14 cellular contexts compared by ENCODE assay signal in the genomic region with DNA sequence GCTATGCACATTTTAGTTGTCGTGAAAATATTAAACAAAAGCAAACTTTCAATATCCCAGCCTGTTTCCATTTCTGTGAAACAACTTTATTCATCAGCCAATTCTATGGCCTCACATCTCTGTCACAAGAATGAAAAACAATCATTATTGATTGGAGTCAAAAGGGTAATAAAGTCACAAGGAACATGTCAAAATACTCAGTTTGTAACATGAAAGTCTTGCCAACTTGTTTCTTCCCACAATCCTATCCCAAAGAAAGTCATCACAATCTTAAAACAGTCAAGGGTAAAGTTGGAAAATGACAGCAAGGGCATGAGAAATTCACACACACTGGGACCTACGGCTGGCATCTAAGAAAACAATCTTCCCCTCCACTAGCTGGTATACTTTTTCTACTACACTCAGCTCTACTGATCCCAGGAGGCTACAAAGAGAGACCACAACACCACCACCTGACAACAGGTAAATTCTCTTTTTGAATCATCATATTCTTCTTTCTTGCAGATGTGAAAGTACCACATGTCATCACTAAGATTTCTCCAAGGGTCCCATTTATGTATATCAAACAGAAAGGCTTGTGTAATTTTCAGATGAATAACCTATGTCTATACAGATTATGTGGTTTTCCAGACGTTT. TPM values are rescaled to one million over a fixed set of nuclear protein-coding genes. Genes with fewer than 3 reads are reported as not detected.
DNase-seq lines count a peak whose midpoint lies in the region; ATAC-seq and TF ChIP-seq lines count a peak whose summit lies in the region.
"Had no signal": no experiment of that assay in that cellular context is flagged by ENCODE, and none has a peak within 500 bp of the region (broad histone marks: within the 10 kb centered on the region; RNA-seq: fewer than 3 reads in every experiment).

No MANE protein-coding gene starts in this region.

- no peaks in the 10 kb centered on the region for H4K20me1 ChIP-seq in hepatocyte (ENCODE audit: insufficient read depth, poor library complexity, severe bottlenecking)

- DNase-seq in hepatocyte (ENCODE audit: low spot score) (no peak), dedifferentiated amniotic fluid mesenchymal stem cell (ENCODE audit: extremely low spot score) (no peak), left lobe of liver (ENCODE audit: low spot score) (no peak)
- DNase-seq: DND-41, NCI-H1417 treated with DMSO at 0.1 percent for 48 hours, SJCRH30 had no signal

- peak overlapping the region; percentile 30 for H3K27ac ChIP-seq in VCaP
- peak overlapping the region; percentile 10 for H3K27ac ChIP-seq in hepatocyte
- H3K27ac ChIP-seq in skeletal muscle tissue (ENCODE audit: low read depth, low read length), result peak overlapping the region; percentile 45
- H3K27ac ChIP-seq: BLaER1 treated with 17β-estradiol and CSF1 and Interleukin-3, amounts not matched to agents 10 nM and 100 nM; HL-60; neural progenitor cell; SJCRH30 had no signal

- WGBS in hepatocyte (ENCODE audit: low lambda C conversion rate, missing lambda C conversion rate), result 87% methylated on average over 3 of the region's 3 CpGs

- no peak overlapping the region for H2AFZ ChIP-seq in hepatocyte
- H2AFZ ChIP-seq: neural progenitor cell had no signal

- H3K4me2 ChIP-seq in hepatocyte, result no peak overlapping the region
- H3K4me2 ChIP-seq: BLaER1 treated with 17β-estradiol and CSF1 and Interleukin-3, amounts not matched to agents 10 nM and 100 nM; neural progenitor cell had no signal

- no peak overlapping the region for H3K9ac ChIP-seq in skeletal muscle tissue (ENCODE audit: low read depth in 1 of 3, low read length in 3 of 3)
- H3K9ac ChIP-seq: BLaER1 treated with 17β-estradiol and CSF1 and Interleukin-3, amounts not matched to agents 10 nM and 100 nM; neural progenitor cell had no signal

- H3K4me3 ChIP-seq in hepatocyte, result no peak overlapping the region
- no peak overlapping the region for H3K4me3 ChIP-seq in skeletal muscle tissue (ENCODE audit: low read length in 3 of 3)
- H3K4me3 ChIP-seq: BLaER1 treated with 17β-estradiol and CSF1 and Interleukin-3, amounts not matched to agents 10 nM and 100 nM; neural progenitor cell; SJCRH30 had no signal

- ATAC-seq in GM18868 (IDR thresholded peaks at IDR 0.05; ENCODE audit: unreplicated experiment), result peak; percentile 68
- no peak for ATAC-seq in GM19455 (IDR thresholded peaks at IDR 0.05; ENCODE audit: unreplicated experiment)
- no peak for ATAC-seq in HG02981 (IDR thresholded peaks at IDR 0.05; ENCODE audit: unreplicated experiment)
- no peak for ATAC-seq in left lobe of liver

- H3K9me2 ChIP-seq in hepatocyte (replicated peaks; ENCODE audit: insufficient read depth), result no peaks in the 10 kb centered on the region

- H3K27me3 ChIP-seq in hepatocyte, result no peaks in the 10 kb centered on the region
- H3K27me3 ChIP-seq in skeletal muscle tissue (ENCODE audit: control insufficient read depth in 3 of 3, insufficient read depth in 3 of 3, low read length in 3 of 3), result no peaks in the 10 kb centered on the region
- H3K27me3 ChIP-seq: BLaER1 treated with 17β-estradiol and CSF1 and Interleukin-3, amounts not matched to agents 10 nM and 100 nM; neural progenitor cell; SJCRH30 had no signal

- H3K79me2 ChIP-seq in hepatocyte, result no peaks in the 10 kb centered on the region

- TF ChIP-seq CTCF in VCaP (conservative IDR thresholded peaks at IDR 0.05) (no peak), hepatocyte (IDR thresholded peaks at IDR 0.05; ENCODE audit: poor library complexity) (no peak)

- H3K4me1 ChIP-seq in hepatocyte (ENCODE audit: insufficient read depth) (peaks cover 9% of the 10 kb centered on the region), skeletal muscle tissue (ENCODE audit: control insufficient read depth in 3 of 3, insufficient read depth in 3 of 3, low read length in 3 of 3) (peaks cover 4 to 5% (median 5%) of the 10 kb centered on the region in 3 donors)
- H3K4me1 ChIP-seq: BLaER1 treated with 17β-estradiol and CSF1 and Interleukin-3, amounts not matched to agents 10 nM and 100 nM; SJCRH30 had no signal

- no peaks in the 10 kb centered on the region for H3K9me3 ChIP-seq in hepatocyte (ENCODE audit: low read depth)
- H3K9me3 ChIP-seq in skeletal muscle tissue (ENCODE audit: control insufficient read depth in 3 of 3, low read length in 3 of 3), result no peaks in the 10 kb centered on the region
- H3K9me3 ChIP-seq: BLaER1 treated with 17β-estradiol and CSF1 and Interleukin-3, amounts not matched to agents 10 nM and 100 nM; SJCRH30 had no signal

- H3K36me3 ChIP-seq in hepatocyte (replicated peaks; ENCODE audit: insufficient read depth, low read depth) (no peaks in the 10 kb centered on the region), skeletal muscle tissue (ENCODE audit: control insufficient read depth in 3 of 3, insufficient read depth in 3 of 3, low read length in 3 of 3) (peaks cover 0 to 8% (median 0%) of the 10 kb centered on the region in 3 donors)

RNA-seq across cellular contexts. Expression of a gene that starts 25.3 kb away (rescaled TPM):
- total RNA-seq in hepatocyte, result 31.3 and 38.9 TPM in 2 replicates
- polyA plus RNA-seq in hepatocyte, result 32.0 and 46.8 TPM in 2 replicates
- 30.8 TPM for total RNA-seq in skeletal muscle tissue
- 8.1 TPM for total RNA-seq in left lobe of liver
